Comparison of ENCODE assay signal across 18 cellular contexts in genomic region chr1:243497939-243498681, GRCh38.
A peak's percentile ranks its signal among the peaks of the same experiment; 100 is the strongest.
DNase-seq lines count a peak whose midpoint lies in the region; ATAC-seq and TF ChIP-seq lines count a peak whose summit lies in the region.
"Had no signal": no experiment of that assay in that cellular context is flagged by ENCODE, and none has a peak within 500 bp of the region (broad histone marks: within the 10 kb centered on the region; RNA-seq: fewer than 3 reads in every experiment).

No MANE protein-coding gene starts in this region.

- no peak overlapping the region for H2BK120ac ChIP-seq in trophoblast cell (ENCODE audit: insufficient read depth, low read length, poor library complexity)

- no peak overlapping the region for H2BK12ac ChIP-seq in trophoblast cell (ENCODE audit: low read length)

- no peak overlapping the region for H3K4me3 ChIP-seq in liver (ENCODE audit: low read depth in 1 of 3, low read length in 3 of 3)
- H3K4me3 ChIP-seq in right lobe of liver: no peak overlapping the region
- peak overlapping the region; percentile 14 for H3K4me3 ChIP-seq in trophoblast cell (ENCODE audit: low read depth, low read length)
- H3K4me3 ChIP-seq: GM12878, K562 had no signal

- no peak overlapping the region for H3K4me2 ChIP-seq in trophoblast cell (ENCODE audit: low read length)

- no peak overlapping the region for H4K12ac ChIP-seq in trophoblast cell (ENCODE audit: low read depth, low read length)

- intact Hi-C loops in right lobe of liver (cut with DNase I) (no loop called here), left cardiac atrium (cut with DNase I) (no loop called here)

- no peaks in the 10 kb centered on the region for H3K79me1 ChIP-seq in trophoblast cell (ENCODE audit: low read length)

- H3K27ac ChIP-seq in liver (ENCODE audit: low read depth in 1 of 2, low read length in 2 of 2) (peak overlapping the region; percentile 74 to 78), right lobe of liver (peak overlapping the region in 1 of 3 donors; percentile 56), trophoblast cell (ENCODE audit: low read depth, low read length) (no peak overlapping the region)

- no peak overlapping the region for H3K9ac ChIP-seq in liver (ENCODE audit: low read depth in 1 of 2, low read length in 2 of 2)
- no peak overlapping the region for H3K9ac ChIP-seq in trophoblast cell (ENCODE audit: low read length)

- H4K91ac ChIP-seq in trophoblast cell (ENCODE audit: low read depth, low read length): no peak overlapping the region

- H2AFZ ChIP-seq in trophoblast cell (ENCODE audit: insufficient read depth, low read length, poor library complexity): no peak overlapping the region

- TF ChIP-seq CTCF in liver (IDR thresholded peaks at IDR 0.05; ENCODE audit: low read depth, low read length, missing input control): no peak
- no peak for TF ChIP-seq CTCF in right lobe of liver (IDR thresholded peaks at IDR 0.05)

- H3K14ac ChIP-seq in trophoblast cell (ENCODE audit: low read length): no peak overlapping the region

- ATAC-seq in right lobe of liver (no peak), left cardiac atrium (no peak)
- ATAC-seq in effector memory CD8-positive, alpha-beta T cell (replicated peaks): no peak
- ATAC-seq: GM12878, HCT116, K562 had no signal

- peaks cover 22% of the 10 kb centered on the region for H3K36me3 Mint-ChIP-seq in effector memory CD8-positive, alpha-beta T cell (ENCODE audit: insufficient read depth)

- H3K4me1 ChIP-seq in liver (ENCODE audit: control insufficient read depth in 4 of 4, insufficient read depth in 4 of 4, low read length in 3 of 4): peaks cover 0 to 20% (median 6%) of the 10 kb centered on the region in 4 donors
- peaks cover 0 to 32% (median 8%) of the 10 kb centered on the region in 4 donors for H3K4me1 ChIP-seq in right lobe of liver
- peaks cover 3 to 6% of the 10 kb centered on the region in 2 experiments for H3K4me1 ChIP-seq in trophoblast cell (ENCODE audit: control insufficient read depth in 1 of 2, insufficient read depth in 2 of 2, low read length in 2 of 2)

- no peaks in the 10 kb centered on the region for H3K27me3 Mint-ChIP-seq in effector memory CD8-positive, alpha-beta T cell

- DNase-seq in right lobe of liver (no peak), trophoblast cell (no peak), pons (ENCODE audit: low spot score) (no peak), D341Med (ENCODE audit: low spot score) (no peak), left cardiac atrium (no peak)
- DNase-seq in effector memory CD8-positive, alpha-beta T cell: no peak
- DNase-seq: C1 segment of cervical spinal cord, DMS 273 treated with DMSO at 0.1 percent for 48 hours, GDM1, NCI-H1436, NCI-H2029, NCI-H2171, NCI-H446, NCI-H69 had no signal

- H3K36me3 ChIP-seq in liver (ENCODE audit: control insufficient read depth in 4 of 4, insufficient read depth in 3 of 4, low read depth in 1 of 4, low read length in 3 of 4) (no peaks in the 10 kb centered on the region), right lobe of liver (no peaks in the 10 kb centered on the region), trophoblast cell (ENCODE audit: control insufficient read depth in 1 of 2, insufficient read depth in 2 of 2, low read length in 2 of 2) (peaks cover 4 to 7% of the 10 kb centered on the region in 2 experiments)

- no peak overlapping the region for H3K23ac ChIP-seq in trophoblast cell (ENCODE audit: low read length)

- H3K79me2 ChIP-seq in trophoblast cell (ENCODE audit: control insufficient read depth, insufficient read depth, low read length, poor library complexity): no peaks in the 10 kb centered on the region

- H3K9me3 Mint-ChIP-seq in effector memory CD8-positive, alpha-beta T cell: no peaks in the 10 kb centered on the region

- H3K9me3 ChIP-seq in liver (ENCODE audit: control insufficient read depth in 4 of 4, low read length in 3 of 4): no peaks in the 10 kb centered on the region
- no peaks in the 10 kb centered on the region for H3K9me3 ChIP-seq in right lobe of liver
- H3K9me3 ChIP-seq in trophoblast cell (ENCODE audit: insufficient read depth, low read depth, low read length): no peaks in the 10 kb centered on the region

- TF ChIP-seq RAD21 in liver (IDR thresholded peaks at IDR 0.05): no peak

- H2BK5ac ChIP-seq in trophoblast cell (ENCODE audit: low read depth, low read length, poor library complexity): no peak overlapping the region

- 96% methylated on average over 10 of the region's 10 CpGs for WGBS in liver
- WGBS in right lobe of liver (ENCODE audit: insufficient coverage, low coverage, low lambda C conversion rate, missing lambda C conversion rate): 97% methylated on average over 5 of the region's 10 CpGs
- WGBS in trophoblast cell (ENCODE audit: extremely low coverage, insufficient coverage, insufficient read length): no CpG with 5 or more reads among the region's 10 CpGs

- H3K18ac ChIP-seq in trophoblast cell (ENCODE audit: low read length): no peak overlapping the region

- H3K4ac ChIP-seq in trophoblast cell (ENCODE audit: low read depth, low read length): no peak overlapping the region

- H3K27ac Mint-ChIP-seq in effector memory CD8-positive, alpha-beta T cell: peak overlapping the region; percentile 13 to 46

- peaks cover 5 to 6% of the 10 kb centered on the region in 2 donors for H3K4me1 Mint-ChIP-seq in effector memory CD8-positive, alpha-beta T cell (ENCODE audit: low read depth in 2 of 2)

- no peak for TF ChIP-seq POLR2A in right lobe of liver (IDR thresholded peaks at IDR 0.05)

- H4K8ac ChIP-seq in trophoblast cell (ENCODE audit: low read depth, low read length): no peak overlapping the region

- no peak overlapping the region for H3K4me3 Mint-ChIP-seq in effector memory CD8-positive, alpha-beta T cell

- H2AK5ac ChIP-seq in trophoblast cell (ENCODE audit: low read length): no peak overlapping the region

- H3K27me3 ChIP-seq in liver (ENCODE audit: control insufficient read depth in 4 of 4, insufficient read depth in 4 of 4, low read length in 3 of 4): no peaks in the 10 kb centered on the region
- H3K27me3 ChIP-seq in right lobe of liver: no peaks in the 10 kb centered on the region
- no peaks in the 10 kb centered on the region for H3K27me3 ChIP-seq in trophoblast cell (ENCODE audit: insufficient read depth, low read length)

TF ChIP-seq in liver, 16 proteins besides CTCF, POLR2A, EP300 and RAD21:
- TF ChIP-seq GABPA (IDR thresholded peaks at IDR 0.05 in 1 of 2, conservative IDR thresholded peaks at IDR 0.05 in 1 of 2): no peak
- no peak for TF ChIP-seq RXRA (IDR thresholded peaks at IDR 0.05)
- TF ChIP-seq NR2F2 (IDR thresholded peaks at IDR 0.05): no peak
- no peak for TF ChIP-seq HNF4A (conservative IDR thresholded peaks at IDR 0.05)
- no peak for TF ChIP-seq FOXA2 (IDR thresholded peaks at IDR 0.05)
- TF ChIP-seq, protein P1, sequence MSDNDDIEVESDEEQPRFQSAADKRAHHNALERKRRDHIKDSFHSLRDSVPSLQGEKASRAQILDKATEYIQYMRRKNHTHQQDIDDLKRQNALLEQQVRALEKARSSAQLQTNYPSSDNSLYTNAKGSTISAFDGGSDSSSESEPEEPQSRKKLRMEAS (IDR thresholded peaks at IDR 0.05): no peak
- TF ChIP-seq, protein P2, sequence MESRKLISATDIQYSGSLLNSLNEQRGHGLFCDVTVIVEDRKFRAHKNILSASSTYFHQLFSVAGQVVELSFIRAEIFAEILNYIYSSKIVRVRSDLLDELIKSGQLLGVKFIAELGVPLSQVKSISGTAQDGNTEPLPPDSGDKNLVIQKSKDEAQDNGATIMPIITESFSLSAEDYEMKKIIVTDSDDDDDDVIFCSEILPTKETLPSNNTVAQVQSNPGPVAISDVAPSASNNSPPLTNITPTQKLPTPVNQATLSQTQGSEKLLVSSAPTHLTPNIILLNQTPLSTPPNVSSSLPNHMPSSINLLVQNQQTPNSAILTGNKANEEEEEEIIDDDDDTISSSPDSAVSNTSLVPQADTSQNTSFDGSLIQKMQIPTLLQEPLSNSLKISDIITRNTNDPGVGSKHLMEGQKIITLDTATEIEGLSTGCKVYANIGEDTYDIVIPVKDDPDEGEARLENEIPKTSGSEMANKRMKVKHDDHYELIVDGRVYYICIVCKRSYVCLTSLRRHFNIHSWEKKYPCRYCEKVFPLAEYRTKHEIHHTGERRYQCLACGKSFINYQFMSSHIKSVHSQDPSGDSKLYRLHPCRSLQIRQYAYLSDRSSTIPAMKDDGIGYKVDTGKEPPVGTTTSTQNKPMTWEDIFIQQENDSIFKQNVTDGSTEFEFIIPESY (IDR thresholded peaks at IDR 0.05): no peak
- no peak for TF ChIP-seq FOXA1 (IDR thresholded peaks at IDR 0.05)
- TF ChIP-seq EGR1 (IDR thresholded peaks at IDR 0.05; ENCODE audit: low read depth in 2 of 2): no peak
- TF ChIP-seq SP1 (IDR thresholded peaks at IDR 0.05): no peak
- TF ChIP-seq JUND (IDR thresholded peaks at IDR 0.05): no peak
- TF ChIP-seq YY1 (IDR thresholded peaks at IDR 0.05): no peak
- TF ChIP-seq REST (IDR thresholded peaks at IDR 0.05): no peak
- no peak for TF ChIP-seq ATF3 (IDR thresholded peaks at IDR 0.05)
TF ChIP-seq in liver: peak in this region for 0.
